Comparison of ENCODE assay signal across 8 cellular contexts in genomic region chr22:50583294-50583865, GRCh38. TPM values are rescaled to one million over a fixed set of nuclear protein-coding genes. Genes with fewer than 3 reads are reported as not detected.
DNase-seq lines count a peak whose midpoint lies in the region; ATAC-seq and TF ChIP-seq lines count a peak whose summit lies in the region.

No MANE protein-coding gene starts in this region.

- peaks cover 9% of the 10 kb centered on the region for H3K36me3 Mint-ChIP-seq in MCF 10A (ENCODE audit: insufficient read depth, unreplicated experiment)

- 13% methylated on average over 37 of the region's 37 CpGs for WGBS in liver

- no peak for TF ChIP-seq CTCF in A673 (conservative IDR thresholded peaks at IDR 0.05; ENCODE audit: low read depth, low read length)
- TF ChIP-seq CTCF in MCF 10A (IDR thresholded peaks at IDR 0.05; ENCODE audit: unreplicated experiment): no peak
- TF ChIP-seq CTCF in liver (IDR thresholded peaks at IDR 0.05; ENCODE audit: low read depth, low read length, missing input control): no peak
- TF ChIP-seq CTCF in tibial artery (IDR thresholded peaks at IDR 0.05): no peak

- no peaks in the 10 kb centered on the region for H3K36me3 ChIP-seq in A673 (ENCODE audit: insufficient read depth, low read length, poor library complexity, severe bottlenecking)
- peaks cover 0 to 1% (median 0%) of the 10 kb centered on the region in 4 donors for H3K36me3 ChIP-seq in liver (ENCODE audit: control insufficient read depth in 4 of 4, insufficient read depth in 3 of 4, low read depth in 1 of 4, low read length in 3 of 4)
- peaks cover 0 to 3% (median 0%) of the 10 kb centered on the region in 3 donors for H3K36me3 ChIP-seq in tibial artery

- H3K4me1 ChIP-seq in A673 (ENCODE audit: insufficient read depth, low read length, poor library complexity, severe bottlenecking): no peaks in the 10 kb centered on the region
- H3K4me1 ChIP-seq in liver (ENCODE audit: control insufficient read depth in 4 of 4, insufficient read depth in 4 of 4, low read length in 3 of 4): peaks cover 8 to 20% (median 16%) of the 10 kb centered on the region in 4 donors
- H3K4me1 ChIP-seq in tibial artery: peaks cover 0 to 29% (median 25%) of the 10 kb centered on the region in 4 donors

- BruUV-seq in A673 (replicated peaks; lab: Mats Ljungman, UMichigan): no TSS peak
- no TSS peak for BruUV-seq in MCF 10A (replicated peaks; lab: Mats Ljungman, UMichigan)

- peak overlapping the region; percentile 94 for H3K4me3 Mint-ChIP-seq in MCF 10A (ENCODE audit: unreplicated experiment)

- TF ChIP-seq RAD21 in liver (IDR thresholded peaks at IDR 0.05): no peak

- no peaks in the 10 kb centered on the region for H3K4me1 Mint-ChIP-seq in MCF 10A (ENCODE audit: insufficient read depth, unreplicated experiment)

- POLR2A ChIA-PET in A673 (lab: Charles Lee; ENCODE audit: low non-redundant PET) (no interaction called here), MCF 10A (lab: Yijun Ruan, JAX) (interaction anchor here (0.7 to 4.8 kb wide), 9 partner anchors 10 to 58 kb away, joined by 3 to 51 read pairs (median 10); partner anchors contain the start of genes SCO2, SYCE3 and TYMP)

- no peaks in the 10 kb centered on the region for H3K27me3 Mint-ChIP-seq in MCF 10A (ENCODE audit: insufficient read depth, unreplicated experiment)

- no peaks in the 10 kb centered on the region for H3K9me3 Mint-ChIP-seq in MCF 10A (ENCODE audit: unreplicated experiment)

- H3K27ac ChIP-seq in A673 (ENCODE audit: low read depth, low read length, poor library complexity, severe bottlenecking) (peak overlapping the region; percentile 92), liver (ENCODE audit: low read depth in 1 of 2, low read length in 2 of 2) (peak overlapping the region; percentile 60 to 99), tibial artery (peak overlapping the region; percentile 83 to 95)

- H3K9me3 ChIP-seq in A673 (ENCODE audit: low read depth, low read length, poor library complexity, severe bottlenecking): no peaks in the 10 kb centered on the region
- H3K9me3 ChIP-seq in liver (ENCODE audit: control insufficient read depth in 4 of 4, low read length in 3 of 4): no peaks in the 10 kb centered on the region
- no peaks in the 10 kb centered on the region for H3K9me3 ChIP-seq in tibial artery

- ATAC-seq in GM19035 (IDR thresholded peaks at IDR 0.05; ENCODE audit: unreplicated experiment): peak; percentile 23
- ATAC-seq in HG03378 (IDR thresholded peaks at IDR 0.05; ENCODE audit: unreplicated experiment): peak; percentile 22

- DNase-seq in A673 (ENCODE audit: low spot score): no peak
- no peak for DNase-seq in MCF 10A (ENCODE audit: unreplicated experiment)
- no peak for DNase-seq in tibial artery
- DNase-seq in stimulated activated CD4-positive, alpha-beta T cell treated with anti-CD3 and anti-CD28 coated beads, Interleukin-1b, Interleukin-23, amount 100 ng/mL, for 48 hours: no peak
- no peak for DNase-seq in NCI-H2196 treated with DMSO at 0.1 percent for 48 hours (lab: John Stamatoyannopoulos, UW; ENCODE audit: unreplicated experiment)

- peak overlapping the region; percentile 74 for H3K4me3 ChIP-seq in A673 (ENCODE audit: low read depth, low read length, poor library complexity, severe bottlenecking)
- H3K4me3 ChIP-seq in liver (ENCODE audit: low read depth in 1 of 3, low read length in 3 of 3): peak overlapping the region; percentile 68 to 81 (median 70)
- H3K4me3 ChIP-seq in tibial artery: peak overlapping the region; percentile 60 to 80

- intact Hi-C loops in A673 (cut with micrococcal nuclease; ENCODE audit: unreplicated experiment) (no loop called here), MCF 10A (cut with micrococcal nuclease) (loop anchor here (2.0 to 5.0 kb wide), 3 partner anchors 37 to 107 kb away; partner anchors contain the start of gene SCO2), tibial artery (cut with DNase I; ENCODE audit: low total_unique reads) (loop anchor here (5.0 kb wide), 1 partner anchor 56 kb away; the partner anchor contains the start of gene SCO2)

- CTCF ChIA-PET in A673 (lab: Charles Lee) (interaction anchor here (0.5 kb wide), 1 partner anchor 37 kb away, joined by 4 read pairs; no protein-coding TSS in a partner anchor), MCF 10A (lab: Yijun Ruan, JAX) (interaction anchor here (1.0 kb wide), 1 partner anchor 36 kb away, joined by 3 read pairs; no protein-coding TSS in a partner anchor)

- no peaks in the 10 kb centered on the region for H3K27me3 ChIP-seq in A673 (replicated peaks; ENCODE audit: insufficient read depth, low read depth, low read length, poor library complexity)
- H3K27me3 ChIP-seq in liver (ENCODE audit: control insufficient read depth in 4 of 4, insufficient read depth in 4 of 4, low read length in 3 of 4): no peaks in the 10 kb centered on the region
- peaks cover 0 to 8% of the 10 kb centered on the region in 2 donors for H3K27me3 ChIP-seq in tibial artery

- peak overlapping the region; percentile 58 to 60 for H3K9ac ChIP-seq in liver (ENCODE audit: low read depth in 1 of 2, low read length in 2 of 2)

- H3K27ac Mint-ChIP-seq in MCF 10A (ENCODE audit: low read depth, unreplicated experiment): peak overlapping the region; percentile 93

TF ChIP-seq in liver, 16 proteins besides CTCF, POLR2A, EP300 and RAD21:
- TF ChIP-seq, protein P1, sequence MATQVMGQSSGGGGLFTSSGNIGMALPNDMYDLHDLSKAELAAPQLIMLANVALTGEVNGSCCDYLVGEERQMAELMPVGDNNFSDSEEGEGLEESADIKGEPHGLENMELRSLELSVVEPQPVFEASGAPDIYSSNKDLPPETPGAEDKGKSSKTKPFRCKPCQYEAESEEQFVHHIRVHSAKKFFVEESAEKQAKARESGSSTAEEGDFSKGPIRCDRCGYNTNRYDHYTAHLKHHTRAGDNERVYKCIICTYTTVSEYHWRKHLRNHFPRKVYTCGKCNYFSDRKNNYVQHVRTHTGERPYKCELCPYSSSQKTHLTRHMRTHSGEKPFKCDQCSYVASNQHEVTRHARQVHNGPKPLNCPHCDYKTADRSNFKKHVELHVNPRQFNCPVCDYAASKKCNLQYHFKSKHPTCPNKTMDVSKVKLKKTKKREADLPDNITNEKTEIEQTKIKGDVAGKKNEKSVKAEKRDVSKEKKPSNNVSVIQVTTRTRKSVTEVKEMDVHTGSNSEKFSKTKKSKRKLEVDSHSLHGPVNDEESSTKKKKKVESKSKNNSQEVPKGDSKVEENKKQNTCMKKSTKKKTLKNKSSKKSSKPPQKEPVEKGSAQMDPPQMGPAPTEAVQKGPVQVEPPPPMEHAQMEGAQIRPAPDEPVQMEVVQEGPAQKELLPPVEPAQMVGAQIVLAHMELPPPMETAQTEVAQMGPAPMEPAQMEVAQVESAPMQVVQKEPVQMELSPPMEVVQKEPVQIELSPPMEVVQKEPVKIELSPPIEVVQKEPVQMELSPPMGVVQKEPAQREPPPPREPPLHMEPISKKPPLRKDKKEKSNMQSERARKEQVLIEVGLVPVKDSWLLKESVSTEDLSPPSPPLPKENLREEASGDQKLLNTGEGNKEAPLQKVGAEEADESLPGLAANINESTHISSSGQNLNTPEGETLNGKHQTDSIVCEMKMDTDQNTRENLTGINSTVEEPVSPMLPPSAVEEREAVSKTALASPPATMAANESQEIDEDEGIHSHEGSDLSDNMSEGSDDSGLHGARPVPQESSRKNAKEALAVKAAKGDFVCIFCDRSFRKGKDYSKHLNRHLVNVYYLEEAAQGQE (IDR thresholded peaks at IDR 0.05): no peak

RNA-seq across cellular contexts. Expression of gene CHKB, which starts 0.7 kb away (rescaled TPM):
- 47.6 and 51.4 TPM in 2 replicates for total RNA-seq in A673 (2021)
- total RNA-seq in MCF 10A (2022): 51.4 and 60.6 TPM in 2 replicates
- total RNA-seq in liver: 10 to 100 TPM; 18.4 to 24.2 TPM
- polyA plus RNA-seq in liver: 10 to 100 TPM; 17.9 to 22.9 TPM

RNA-seq across cellular contexts. Expression of gene CPT1B, which starts 5.2 kb away (rescaled TPM):
- total RNA-seq in A673 (2021) (19.2 and 28.3 TPM in 2 replicates), MCF 10A (2022) (52.2 and 57.3 TPM in 2 replicates), liver (10 to 100 TPM in 1 of 2 donors, 1 to 10 TPM in 1; 3.0 to 13.6 TPM)
- 1 to 10 TPM; 4.0 to 5.7 TPM for polyA plus RNA-seq in liver

RNA-seq across cellular contexts. Expression of gene MAPK8IP2, which starts 17.2 kb away (rescaled TPM):
- total RNA-seq in A673 (2021) (7.8 and 11.5 TPM in 2 replicates), MCF 10A (2022) (1.2 and 2.5 TPM in 2 replicates), liver (under 1 TPM; 0.09 to 0.17 TPM)
- under 1 TPM; 0.04 to 0.37 TPM for polyA plus RNA-seq in liver

RNA-seq across cellular contexts. Expression of gene SYCE3, which starts 20.7 kb away (rescaled TPM):
- total RNA-seq in A673 (2021) (not detected in 2 replicates), MCF 10A (2022) (0.82 and 1.2 TPM in 2 replicates), liver (1 to 10 TPM in 1 of 2 donors, not detected in 1; 2.2 TPM)
- under 1 TPM in 1 of 2 donors, not detected in 1; 0.45 TPM for polyA plus RNA-seq in liver

RNA-seq across cellular contexts. Expression of gene KLHDC7B, which starts 37.7 kb away (rescaled TPM):
- total RNA-seq in A673 (2021): 1.4 and 1.6 TPM in 2 replicates
- total RNA-seq in MCF 10A (2022): 0.98 and 4.1 TPM in 2 replicates
- total RNA-seq in liver: under 1 TPM in 1 of 2 donors, not detected in 1; 0.08 TPM
- under 1 TPM; 0.08 to 0.16 TPM for polyA plus RNA-seq in liver
